In the genomic region with DNA sequence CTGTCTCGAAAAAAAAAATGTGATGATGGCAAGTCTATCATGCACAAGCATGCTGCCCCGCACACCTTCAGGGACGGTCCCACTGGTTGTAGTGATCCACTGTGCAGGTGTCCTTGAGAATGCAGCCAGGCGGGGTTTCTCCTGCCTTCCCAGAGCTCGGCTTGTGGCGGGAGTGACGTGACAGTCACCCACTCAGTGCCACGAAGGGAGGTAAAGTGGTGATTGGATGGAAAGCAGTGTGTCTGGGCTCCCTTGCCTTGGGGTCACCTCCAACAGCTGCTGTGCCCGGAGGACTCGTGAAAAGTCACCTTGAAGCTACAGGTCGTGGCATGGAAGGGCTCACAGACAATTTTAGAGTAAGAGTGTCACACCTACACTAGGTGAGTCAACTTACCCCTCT, we compare ENCODE assay signal across 9 cellular contexts. TPM values are rescaled to one million over a fixed set of nuclear protein-coding genes. Genes with fewer than 3 reads are reported as not detected.
"Had no signal": no experiment of that assay in that cellular context is flagged by ENCODE, and none has a peak within 500 bp of the region (broad histone marks: within the 10 kb centered on the region; RNA-seq: fewer than 3 reads in every experiment).

No MANE protein-coding gene starts in this region.

- H3K4me3 Mint-ChIP-seq: H9, HFFc6, IgD-negative memory B cell had no signal

- H3K27ac ChIP-seq: GM23248, HL-60 had no signal

- H3K9me3 Mint-ChIP-seq: H9, HFFc6 had no signal

- H3K4me3 ChIP-seq: GM23248 had no signal

- H3K27ac Mint-ChIP-seq: H9, HFFc6 had no signal

- DNase-seq: GM23248, GOT3, H9, HFFc6 had no signal

- H2AFZ ChIP-seq: GM23248 had no signal

- H3K9ac ChIP-seq: GM23248 had no signal

- FAIRE-seq: H54, HepG2 had no signal

RNA-seq across cellular contexts. Expression of a gene that starts 33.5 kb away (rescaled TPM):
- total RNA-seq: GM23248, HT1080 had no signal
- polyA plus RNA-seq: IgD-negative memory B cell had no signal
